24 cellular contexts compared by ENCODE assay signal in the genomic region with DNA sequence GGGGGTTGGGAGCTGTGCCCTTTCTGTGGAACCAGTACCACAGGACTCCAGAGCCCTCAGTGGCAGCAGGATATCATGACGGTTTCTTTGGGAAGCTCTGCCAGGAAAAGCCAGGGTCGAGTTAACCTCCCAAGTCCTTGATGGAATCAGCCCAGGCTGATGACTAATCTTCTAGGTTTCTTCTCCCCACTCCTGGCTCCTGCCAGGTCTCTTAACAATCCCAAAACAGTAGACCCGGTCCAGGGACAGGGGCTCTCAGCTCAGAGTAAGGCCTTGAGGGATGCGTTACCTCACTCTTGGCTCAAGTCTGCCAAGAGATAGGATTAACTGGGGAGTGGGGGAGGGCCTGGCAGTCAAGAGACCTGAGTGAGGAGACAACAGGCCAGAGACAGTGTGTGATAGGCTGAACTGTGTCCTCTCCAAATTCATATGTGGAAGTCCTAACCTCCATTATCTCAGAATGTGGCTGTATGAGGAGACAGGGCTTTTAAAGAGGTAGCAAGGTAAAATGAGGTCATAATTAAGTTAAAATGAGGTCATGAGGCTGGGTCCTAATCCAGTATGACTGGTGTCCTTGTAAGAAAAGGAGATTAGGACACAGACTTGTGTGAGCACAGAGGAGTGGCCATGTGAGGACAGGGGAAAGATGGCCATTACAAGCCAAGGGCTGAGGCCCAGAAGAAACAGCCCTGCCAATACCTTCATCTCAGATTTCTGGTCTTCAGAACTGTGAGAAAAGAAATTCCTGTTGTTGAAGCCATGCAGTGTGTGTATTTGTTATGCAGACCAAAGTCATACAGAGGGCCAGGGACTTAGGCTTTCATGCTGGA.
DNase-seq lines count a peak whose midpoint lies in the region; ATAC-seq and TF ChIP-seq lines count a peak whose summit lies in the region.
"Had no signal": no experiment of that assay in that cellular context is flagged by ENCODE, and none has a peak within 500 bp of the region (broad histone marks: within the 10 kb centered on the region; RNA-seq: fewer than 3 reads in every experiment).

No MANE protein-coding gene starts in this region.

- H3K4me1 ChIP-seq in mammary epithelial cell (ENCODE audit: insufficient read depth, low read length) = no peaks in the 10 kb centered on the region
- H3K4me1 ChIP-seq in thoracic aorta (ENCODE audit: control insufficient read depth in 1 of 2, low read depth in 2 of 2) = peaks cover 13 to 65% of the 10 kb centered on the region in 2 donors
- no peaks in the 10 kb centered on the region for H3K4me1 ChIP-seq in body of pancreas
- H3K4me1 ChIP-seq: psoas muscle, transverse colon had no signal

- no TSS peak for BruUV-seq in MCF 10A (replicated peaks; lab: Mats Ljungman, UMichigan)
- no TSS peak for BruUV-seq in mammary epithelial cell (replicated peaks; lab: Mats Ljungman, UMichigan)

- H3K4me2 ChIP-seq in mammary epithelial cell (ENCODE audit: insufficient read depth, low read depth, low read length) = no peak overlapping the region
- H3K4me2 ChIP-seq: hepatocyte had no signal

- POLR2A ChIA-PET in MCF 10A (lab: Yijun Ruan, JAX) (no interaction called here), WTC11 (lab: Charles Lee) (no interaction called here)

- TF ChIP-seq POLR2A in body of pancreas (IDR thresholded peaks at IDR 0.05) = no peak

- H3K4me3 Mint-ChIP-seq in MCF 10A (ENCODE audit: unreplicated experiment) (no peak overlapping the region), WTC11 (no peak overlapping the region)
- H3K4me3 Mint-ChIP-seq: activated CD4-positive, alpha-beta memory T cell treated with anti-CD3 and anti-CD28 coated beads, Interleukin-2, amount 10 ng/mL, durations not matched to agents 7 days and 5 days had no signal

- H4K20me1 ChIP-seq in mammary epithelial cell (ENCODE audit: insufficient read depth, low read length) = no peaks in the 10 kb centered on the region

- H3K9me3 Mint-ChIP-seq in MCF 10A (ENCODE audit: unreplicated experiment) = no peaks in the 10 kb centered on the region
- no peaks in the 10 kb centered on the region for H3K9me3 Mint-ChIP-seq in WTC11
- H3K9me3 Mint-ChIP-seq: activated CD4-positive, alpha-beta memory T cell treated with anti-CD3 and anti-CD28 coated beads, Interleukin-2, amount 10 ng/mL, durations not matched to agents 7 days and 5 days had no signal

- H3K4me1 Mint-ChIP-seq in MCF 10A (ENCODE audit: insufficient read depth, unreplicated experiment) (peaks cover 9% of the 10 kb centered on the region), WTC11 (peaks cover 20% of the 10 kb centered on the region)
- H3K4me1 Mint-ChIP-seq: activated CD4-positive, alpha-beta memory T cell treated with anti-CD3 and anti-CD28 coated beads, Interleukin-2, amount 10 ng/mL, durations not matched to agents 7 days and 5 days had no signal

- dilution Hi-C loops in mammary epithelial cell (cut with HindIII; ENCODE audit: low sequenced_read_pairs) = no loop called here

- H3K9me3 ChIP-seq in mammary epithelial cell (replicated peaks; ENCODE audit: insufficient read depth, low read length) = no peaks in the 10 kb centered on the region
- no peaks in the 10 kb centered on the region for H3K9me3 ChIP-seq in thoracic aorta
- H3K9me3 ChIP-seq in body of pancreas = no peaks in the 10 kb centered on the region
- H3K9me3 ChIP-seq: BE2C, psoas muscle, transverse colon had no signal

- H3K4me3 ChIP-seq in mammary epithelial cell (replicated peaks in 1 of 3; ENCODE audit: insufficient read depth in 1 of 3, low read depth in 2 of 3, low read length in 3 of 3) = no peak overlapping the region
- H3K4me3 ChIP-seq in fibroblast of pulmonary artery (replicated peaks; ENCODE audit: low read depth, low read length) = no peak overlapping the region
- H3K4me3 ChIP-seq in thoracic aorta = no peak overlapping the region
- no peak overlapping the region for H3K4me3 ChIP-seq in body of pancreas
- H3K4me3 ChIP-seq: GM12878, hepatocyte, lung, psoas muscle, transverse colon had no signal

- H3K27ac Mint-ChIP-seq in MCF 10A (ENCODE audit: low read depth, unreplicated experiment) (no peak overlapping the region), WTC11 (no peak overlapping the region)
- H3K27ac Mint-ChIP-seq: activated CD4-positive, alpha-beta memory T cell treated with anti-CD3 and anti-CD28 coated beads, Interleukin-2, amount 10 ng/mL, durations not matched to agents 7 days and 5 days had no signal

- DNase-seq in MCF 10A (ENCODE audit: unreplicated experiment) (peak; percentile 36), mammary epithelial cell (no peak), WTC11 (ENCODE audit: low spot score) (no peak), fibroblast of pulmonary artery (ENCODE audit: low read depth) (peak; percentile 16), thoracic aorta (ENCODE audit: low spot score) (peak; percentile 19), GM13977 (ENCODE audit: low spot score) (no peak), body of pancreas (no peak), amniotic stem cell (lab: John Stamatoyannopoulos, UW) (no peak)
- DNase-seq: activated CD4-positive, alpha-beta memory T cell treated with anti-CD3 and anti-CD28 coated beads, Interleukin-2, amount 10 ng/mL, durations not matched to agents 7 days and 5 days; activated CD4-positive, CD25-positive, alpha-beta regulatory T cell; activated effector memory CD4-positive, alpha-beta T cell treated with anti-CD3 and anti-CD28 coated beads, Interleukin-2, amount 50 U/mL, for 16 hours; BE2C; central memory CD4-positive, alpha-beta T cell; foreskin melanocyte; NCI-H1092 treated with DMSO at 0.1 percent for 48 hours; NCI-H2029 treated with DMSO at 0.1 percent for 48 hours; psoas muscle; stimulated activated CD4-positive, alpha-beta T cell treated with anti-CD3 and anti-CD28 coated beads, Interleukin-2, amount 100 ng/mL, for 48 hours; stimulated activated naive CD4-positive, alpha-beta T cell treated with Interleukin-2 at 50 U/mL for 16 hours; transverse colon had no signal

- intact Hi-C loops in MCF 10A (cut with micrococcal nuclease) (no loop called here), mammary epithelial cell (cut with micrococcal nuclease) (no loop called here), body of pancreas (cut with DNase I) (no loop called here)

- H2AFZ ChIP-seq in mammary epithelial cell (ENCODE audit: low read depth, low read length) = no peak overlapping the region
- H2AFZ ChIP-seq: hepatocyte had no signal

- H3K27ac ChIP-seq in mammary epithelial cell (ENCODE audit: insufficient read depth, low read depth, low read length) = no peak overlapping the region
- peak overlapping the region; percentile 70 to 84 for H3K27ac ChIP-seq in thoracic aorta
- no peak overlapping the region for H3K27ac ChIP-seq in body of pancreas
- H3K27ac ChIP-seq: 22Rv1, hepatocyte, psoas muscle, transverse colon had no signal

- 50% methylated on average over 2 of the region's 4 CpGs for WGBS in mammary epithelial cell (ENCODE audit: low coverage, missing lambda C conversion rate)
- WGBS in body of pancreas, 2 donors = 72% methylated on average over 4 of the region's 4 CpGs; no CpG with 5 or more reads in 1 of the 2 donors

- H3K27me3 ChIP-seq in mammary epithelial cell (ENCODE audit: insufficient read depth, low read length) (no peaks in the 10 kb centered on the region), thoracic aorta (replicated peaks; ENCODE audit: insufficient read depth) (no peaks in the 10 kb centered on the region), body of pancreas (no peaks in the 10 kb centered on the region)
- H3K27me3 ChIP-seq: BE2C, hepatocyte, transverse colon had no signal

- TF ChIP-seq CTCF in MCF 10A (IDR thresholded peaks at IDR 0.05; ENCODE audit: unreplicated experiment) (no peak), mammary epithelial cell (conservative IDR thresholded peaks at IDR 0.05 in 1 of 2, IDR thresholded peaks at IDR 0.05 in 1 of 2; ENCODE audit: extremely low read depth in 1 of 2, insufficient read depth in 1 of 2, low read depth in 1 of 2, low read length in 2 of 2) (no peak), WTC11 (IDR thresholded peaks at IDR 0.05) (no peak), fibroblast of pulmonary artery (IDR thresholded peaks at IDR 0.05; ENCODE audit: low read length, missing control alignments) (no peak), thoracic aorta (IDR thresholded peaks at IDR 0.05) (no peak), GM13977 (IDR thresholded peaks at IDR 0.05; ENCODE audit: extremely low read depth, insufficient read depth, missing control alignments) (no peak), body of pancreas (IDR thresholded peaks at IDR 0.05) (no peak)

- H3K36me3 ChIP-seq in mammary epithelial cell (ENCODE audit: insufficient read depth, low read length) (no peaks in the 10 kb centered on the region), thoracic aorta (no peaks in the 10 kb centered on the region), body of pancreas (replicated peaks in 1 of 2; ENCODE audit: insufficient read depth in 1 of 2, low read depth in 2 of 2) (no peaks in the 10 kb centered on the region)
- H3K36me3 ChIP-seq: BE2C, transverse colon had no signal

- H3K36me3 Mint-ChIP-seq in MCF 10A (ENCODE audit: insufficient read depth, unreplicated experiment) (no peaks in the 10 kb centered on the region), WTC11 (no peaks in the 10 kb centered on the region)

- H3K27me3 Mint-ChIP-seq in MCF 10A (ENCODE audit: insufficient read depth, unreplicated experiment) = peaks cover 4% of the 10 kb centered on the region
- H3K27me3 Mint-ChIP-seq in WTC11 (ENCODE audit: low read depth) = no peaks in the 10 kb centered on the region; the same call in 1 of the 2 replicates
- H3K27me3 Mint-ChIP-seq: activated CD4-positive, alpha-beta memory T cell treated with anti-CD3 and anti-CD28 coated beads, Interleukin-2, amount 10 ng/mL, durations not matched to agents 7 days and 5 days had no signal

- in situ Hi-C loops in mammary epithelial cell (cut with MboI; ENCODE audit: low sequenced_read_pairs in 2 of 2) (no loop called here), GM13977 (cut with MboI; ENCODE audit: low pct_unique_long_range_greater_than_20kb, low sequenced_read_pairs, unreplicated experiment) (no loop called here)

- ATAC-seq in WTC11 (peak; percentile 38), thoracic aorta (ENCODE audit: insufficient number of reproducible peaks, low FRiP score, low read depth) (no peak), body of pancreas (no peak)
- ATAC-seq: GM12878, psoas muscle had no signal

- CTCF ChIA-PET in MCF 10A (lab: Yijun Ruan, JAX) = interaction anchor here (1.5 to 11.6 kb wide), 2 partner anchors 14 to 15 kb away, joined by 5 to 159 read pairs; no protein-coding TSS in a partner anchor
- CTCF ChIA-PET in mammary epithelial cell (lab: Charles Lee; ENCODE audit: low non-redundant PET) = no interaction called here
- CTCF ChIA-PET in WTC11 (lab: Charles Lee) = interaction anchor here (0.9 to 6.4 kb wide), 2 partner anchors 109 to 189 kb away, joined by 4 to 112 read pairs; no protein-coding TSS in a partner anchor

- no peaks in the 10 kb centered on the region for H3K79me2 ChIP-seq in mammary epithelial cell (ENCODE audit: insufficient read depth, low read length)
- H3K79me2 ChIP-seq: hepatocyte had no signal

- H3K9ac ChIP-seq in mammary epithelial cell (ENCODE audit: insufficient read depth, low read length) = no peak overlapping the region

TF ChIP-seq in WTC11, 78 proteins besides CTCF, POLR2A, EP300 and RAD21 (continues in another document):
- TF ChIP-seq CBFB (CRISPR knock-in tag; IDR thresholded peaks at IDR 0.05; ENCODE audit: low read depth) (no peak), IRF2 (CRISPR knock-in tag; IDR thresholded peaks at IDR 0.05; ENCODE audit: borderline replicate concordance, low read depth) (no peak)

Comparison
In these comparisons a context has a peak if more than half of its experiments do, and no peak if none do; other contexts are left out.
1. DNase-seq: peak in MCF 10A (single experiment), fibroblast of pulmonary artery (single experiment) and thoracic aorta (single experiment); none in mammary epithelial cell (single experiment), WTC11 (single experiment), GM13977 (single experiment), body of pancreas (0 of 4) and amniotic stem cell (single experiment).
2. H3K27ac ChIP-seq: peak in thoracic aorta (2 of 2); none in mammary epithelial cell (single experiment) and body of pancreas (0 of 4).